8 cellular contexts compared by ENCODE assay signal in genomic region chr2:28958689-28959088, GRCh38. TPM values are rescaled to one million over a fixed set of nuclear protein-coding genes. Genes with fewer than 3 reads are reported as not detected.
A peak's percentile ranks its signal among the peaks of the same experiment; 100 is the strongest.
DNase-seq lines count a peak whose midpoint lies in the region; ATAC-seq and TF ChIP-seq lines count a peak whose summit lies in the region.

No MANE protein-coding gene starts in this region.

- H3K4me3 Mint-ChIP-seq in CD14-positive monocyte, result no peak overlapping the region
- H3K4me3 Mint-ChIP-seq in GM23338, result no peak overlapping the region
- no peak overlapping the region for H3K4me3 Mint-ChIP-seq in endodermal cell
- H3K4me3 Mint-ChIP-seq in memory B cell, result no peak overlapping the region

- no peak for DNase-seq in CD14-positive monocyte (ENCODE audit: low spot score)
- peak; percentile 92 for DNase-seq in GM23338 (ENCODE audit: low spot score)
- DNase-seq in NCI-H2171 treated with DMSO at 0.1 percent for 48 hours (lab: John Stamatoyannopoulos, UW), result peak; percentile 91
- DNase-seq in endodermal cell, result peak; percentile 88
- DNase-seq in memory B cell (ENCODE audit: low spot score in 2 of 2), result peak in 1 of 2 donors; percentile 32
- DNase-seq in thyroid gland, result peak; percentile 75 to 77

- H3K27me3 ChIP-seq in GM23338 (ENCODE audit: insufficient read depth), result no peaks in the 10 kb centered on the region
- no peaks in the 10 kb centered on the region for H3K27me3 ChIP-seq in endodermal cell (ENCODE audit: control insufficient read depth, insufficient read depth, low read length, poor library complexity, severe bottlenecking)
- H3K27me3 ChIP-seq in thyroid gland, result no peaks in the 10 kb centered on the region

- no peak overlapping the region for H3K4me3 ChIP-seq in GM23338
- no peak overlapping the region for H3K4me3 ChIP-seq in endodermal cell (ENCODE audit: low read length)
- no peak overlapping the region for H3K4me3 ChIP-seq in thyroid gland (replicated peaks in 1 of 3)

- H3K9ac ChIP-seq in endodermal cell (ENCODE audit: extremely low read depth, low read length, poor library complexity, severe bottlenecking), result no peak overlapping the region

- no peaks in the 10 kb centered on the region for H3K9me3 Mint-ChIP-seq in CD14-positive monocyte
- H3K9me3 Mint-ChIP-seq in GM23338, result no peaks in the 10 kb centered on the region
- no peaks in the 10 kb centered on the region for H3K9me3 Mint-ChIP-seq in endodermal cell
- no peaks in the 10 kb centered on the region for H3K9me3 Mint-ChIP-seq in memory B cell

- no peaks in the 10 kb centered on the region for H3K9me2 ChIP-seq in GM23338 (ENCODE audit: insufficient read depth)

- H3K36me3 Mint-ChIP-seq in CD14-positive monocyte, result no peaks in the 10 kb centered on the region
- no peaks in the 10 kb centered on the region for H3K36me3 Mint-ChIP-seq in GM23338 (ENCODE audit: low read depth)
- H3K36me3 Mint-ChIP-seq in endodermal cell (ENCODE audit: low read depth), result no peaks in the 10 kb centered on the region
- H3K36me3 Mint-ChIP-seq in memory B cell, result no peaks in the 10 kb centered on the region

- intact Hi-C loops in CD14-positive monocyte (cut with micrococcal nuclease) (loop anchor here (2.0 to 10.0 kb wide), 2 partner anchors 156 to 238 kb away; partner anchors contain the start of gene CLIP4 (in 1 of the 2)), thyroid gland (cut with DNase I) (loop anchor here (2.0 to 10.0 kb wide), 2 partner anchors 236 to 1116 kb away; no protein-coding TSS in a partner anchor)

- no peak overlapping the region for H3K4me2 ChIP-seq in GM23338

- H3K27me3 Mint-ChIP-seq in CD14-positive monocyte (ENCODE audit: low read depth in 3 of 3), result peaks cover 0 to 3% (median 2%) of the 10 kb centered on the region in 3 donors
- peaks cover 10% of the 10 kb centered on the region for H3K27me3 Mint-ChIP-seq in GM23338 (ENCODE audit: insufficient read depth, low read depth, poor library complexity)
- no peaks in the 10 kb centered on the region for H3K27me3 Mint-ChIP-seq in endodermal cell (ENCODE audit: insufficient read depth)
- peaks cover 2% of the 10 kb centered on the region for H3K27me3 Mint-ChIP-seq in memory B cell

- no peaks in the 10 kb centered on the region for H3K36me3 ChIP-seq in GM23338 (ENCODE audit: insufficient read depth)
- H3K36me3 ChIP-seq in endodermal cell (ENCODE audit: control insufficient read depth, insufficient read depth, low read length), result no peaks in the 10 kb centered on the region
- no peaks in the 10 kb centered on the region for H3K36me3 ChIP-seq in thyroid gland

- TF ChIP-seq POLR2A in thyroid gland (IDR thresholded peaks at IDR 0.05), result no peak

- 42 to 45% methylated on average over 9 of the region's 9 CpGs for WGBS in endodermal cell (ENCODE audit: insufficient coverage in 1 of 2, insufficient read length in 1 of 2), 2 experiments
- WGBS in thyroid gland, 2 donors, result 6 to 14% methylated on average over 9 of the region's 9 CpGs

- H3K27ac ChIP-seq in GM23338 (ENCODE audit: low read depth) (no peak overlapping the region), VCaP (no peak overlapping the region), endodermal cell (ENCODE audit: low read depth, low read length) (no peak overlapping the region), thyroid gland (no peak overlapping the region)

- H3K27ac Mint-ChIP-seq in CD14-positive monocyte (peak overlapping the region in 1 of 7 donors; percentile 80), GM23338 (no peak overlapping the region), endodermal cell (no peak overlapping the region), memory B cell (no peak overlapping the region)

- ATAC-seq in GM23338 (peak; percentile 67), memory B cell (ENCODE audit: low read depth) (peak; percentile 35), HG03095 (IDR thresholded peaks at IDR 0.05; ENCODE audit: unreplicated experiment) (no peak)

- H4K20me1 ChIP-seq in GM23338 (replicated peaks; ENCODE audit: insufficient read depth), result no peaks in the 10 kb centered on the region

- no peak overlapping the region for H2AFZ ChIP-seq in GM23338

- no peaks in the 10 kb centered on the region for H3F3A ChIP-seq in GM23338 (replicated peaks; ENCODE audit: low read depth)

- TF ChIP-seq CTCF in CD14-positive monocyte (IDR thresholded peaks at IDR 0.05), result peak; percentile 79
- TF ChIP-seq CTCF in GM23338 (conservative IDR thresholded peaks at IDR 0.05; ENCODE audit: low read depth in 2 of 2), result peak; percentile 72 to 74
- peak; percentile 79 for TF ChIP-seq CTCF in VCaP (conservative IDR thresholded peaks at IDR 0.05)
- peak; percentile 82 for TF ChIP-seq CTCF in endodermal cell (conservative IDR thresholded peaks at IDR 0.05)
- TF ChIP-seq CTCF in thyroid gland (IDR thresholded peaks at IDR 0.05), result peak in 5 of 6 experiments; percentile 12 to 85 (median 71)

- H3K4me1 ChIP-seq in GM23338 (ENCODE audit: insufficient read depth) (peaks cover 10% of the 10 kb centered on the region), endodermal cell (ENCODE audit: control insufficient read depth, insufficient read depth, low read length) (no peaks in the 10 kb centered on the region), thyroid gland (peaks cover 0 to 3% of the 10 kb centered on the region in 2 donors)

- H3K4me1 Mint-ChIP-seq in CD14-positive monocyte (peaks cover 22% of the 10 kb centered on the region), GM23338 (peaks cover 23% of the 10 kb centered on the region), endodermal cell (peaks cover 16% of the 10 kb centered on the region), memory B cell (peaks cover 2% of the 10 kb centered on the region)

- H3K79me2 ChIP-seq in GM23338 (replicated peaks; ENCODE audit: insufficient read depth), result no peaks in the 10 kb centered on the region

- H3K9me3 ChIP-seq in endodermal cell (ENCODE audit: control insufficient read depth, low read length) (no peaks in the 10 kb centered on the region), thyroid gland (no peaks in the 10 kb centered on the region)

TF ChIP-seq in GM23338, 12 proteins besides CTCF, POLR2A, EP300 and RAD21:
- no peak for TF ChIP-seq NANOG (IDR thresholded peaks at IDR 0.05; ENCODE audit: borderline replicate concordance)

RNA-seq across cellular contexts. Expression of gene TOGARAM2, which starts 22.4 kb away (rescaled TPM):
- polyA plus RNA-seq in CD14-positive monocyte, result under 1 TPM in 1 of 2 donors, not detected in 1; 0.23 TPM
- 0.47 and 1.8 TPM in 2 replicates for total RNA-seq in GM23338 (2014; rRNA removed; shearing (Covaris generic))
- 1.8 and 2.4 TPM in 2 replicates for polyA plus RNA-seq in GM23338 (2016; fragmentation: Nextera tagmentation; extraction: Ambion mirVana)
- total RNA-seq in endodermal cell, result 1 to 10 TPM in 1 of 2 donors, under 1 TPM in 1; 0.86 to 4.2 TPM
- polyA plus RNA-seq in endodermal cell (2013, experiment 1 of 2), result 0.43 TPM
- polyA plus RNA-seq in endodermal cell (2013, experiment 2 of 2), result 0.50 TPM
- under 1 TPM; under 0.01 to 0.78 (median 0.35) TPM for total RNA-seq in thyroid gland
